In genomic region chr12:30839643-30840190, GRCh38 we compare ENCODE assay signal across 15 cellular contexts.
"Had no signal": no experiment of that assay in that cellular context is flagged by ENCODE, and none has a peak within 500 bp of the region (broad histone marks: within the 10 kb centered on the region; RNA-seq: fewer than 3 reads in every experiment).

No MANE protein-coding gene starts in this region.

- H3K4me1 ChIP-seq: foreskin keratinocyte had no signal

- DNase-seq: activated CD4-positive, alpha-beta memory T cell treated with anti-CD3 and anti-CD28 coated beads for 36 hours; activated naive CD4-positive, alpha-beta T cell treated with anti-CD3 and anti-CD28 coated beads for 36 hours; activated T-cell treated with anti-CD3 and anti-CD28 coated beads, Interleukin-2, amount 50 U/mL, for 4 hours; anterior cingulate cortex; central memory CD4-positive, alpha-beta T cell; dorsolateral prefrontal cortex; foreskin keratinocyte; glutamatergic neuron; hypothalamus; midbrain; right cardiac atrium had no signal

- H3K4me3 ChIP-seq: dorsolateral prefrontal cortex, skin epidermis, tibial nerve had no signal

- H3K27ac ChIP-seq: dorsolateral prefrontal cortex, epithelial cell of prostate, foreskin keratinocyte, skin epidermis, tibial nerve had no signal

- ATAC-seq: activated T-cell treated with anti-CD3 and anti-CD28 coated beads, Interleukin-2, amount 50 U/mL, for 4 hours; foreskin keratinocyte; left lobe of liver; right cardiac atrium had no signal

- H3K9me3 ChIP-seq: tibial nerve had no signal

- H3K36me3 ChIP-seq: tibial nerve had no signal
